ENCODE assay signal across 2 cellular contexts in genomic region chr19:19542507-19542906, GRCh38.
A peak's percentile ranks its signal among the peaks of the same experiment; 100 is the strongest.
TF ChIP-seq lines count a peak whose summit lies in the region.

No MANE protein-coding gene starts in this region.

TF ChIP-seq in IMR-90, 13 proteins besides CTCF, POLR2A, EP300 and RAD21:
- peak; percentile 24 for TF ChIP-seq NFE2L2 (IDR thresholded peaks at IDR 0.05; ENCODE audit: low read depth, low read length)
- no peak for TF ChIP-seq MXI1 (IDR thresholded peaks at IDR 0.05; ENCODE audit: borderline replicate concordance, low read depth, low read length)

TF ChIP-seq in H1, 55 proteins besides CTCF, POLR2A, EP300 and RAD21:
- no peak for TF ChIP-seq CBX8 (IDR thresholded peaks at IDR 0.05; ENCODE audit: borderline replicate concordance, low read depth, low read length)
- TF ChIP-seq CHD7 (IDR thresholded peaks at IDR 0.05; ENCODE audit: insufficient replicate concordance, low read length) = no peak
- no peak for TF ChIP-seq YY1 (IDR thresholded peaks at IDR 0.05; ENCODE audit: low read depth, low read length)
- no peak for TF ChIP-seq KDM1A (IDR thresholded peaks at IDR 0.05; ENCODE audit: borderline replicate concordance, low read length)
- no peak for TF ChIP-seq NANOG (IDR thresholded peaks at IDR 0.05; ENCODE audit: insufficient read depth, low read depth, low read length, poor library complexity, severe bottlenecking)
- no peak for TF ChIP-seq POU5F1 (IDR thresholded peaks at IDR 0.05; ENCODE audit: low read depth, low read length)
- no peak for TF ChIP-seq EZH2 (IDR thresholded peaks at IDR 0.05; ENCODE audit: low read depth, low read length, severe bottlenecking)
- no peak for TF ChIP-seq SP2 (IDR thresholded peaks at IDR 0.05; ENCODE audit: low read length)
- no peak for TF ChIP-seq RBBP5 (IDR thresholded peaks at IDR 0.05; ENCODE audit: borderline replicate concordance, low read depth, low read length)
- no peak for TF ChIP-seq RNF2 (IDR thresholded peaks at IDR 0.05; ENCODE audit: borderline replicate concordance, low read depth, low read length, missing control alignments, poor library complexity, severe bottlenecking)
- TF ChIP-seq NRF1 (IDR thresholded peaks at IDR 0.05; ENCODE audit: low read depth, low read length) = no peak
